16 cellular contexts compared by ENCODE assay signal in the genomic region with DNA sequence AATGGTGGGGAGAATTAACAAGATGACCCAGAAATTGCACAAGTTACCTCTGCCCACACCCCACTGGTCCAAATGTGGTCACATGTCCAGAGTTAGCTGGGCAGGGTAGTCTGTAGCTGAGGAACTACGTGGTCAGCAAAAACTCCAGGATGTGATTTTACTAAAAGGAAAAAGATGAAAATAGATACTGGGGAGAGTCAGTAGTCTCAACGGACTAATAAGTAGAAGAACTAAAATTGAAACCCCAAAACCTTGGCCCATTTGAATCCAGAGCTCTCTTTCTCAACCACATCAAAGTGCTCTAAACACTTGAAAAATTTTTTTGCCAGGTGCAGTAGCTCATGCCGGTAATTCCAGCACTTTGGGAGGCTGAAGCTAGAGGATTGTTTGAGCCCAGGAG.
DNase-seq lines count a peak whose midpoint lies in the region; ATAC-seq and TF ChIP-seq lines count a peak whose summit lies in the region.
"Had no signal": no experiment of that assay in that cellular context is flagged by ENCODE, and none has a peak within 500 bp of the region (broad histone marks: within the 10 kb centered on the region; RNA-seq: fewer than 3 reads in every experiment).

No MANE protein-coding gene starts in this region.

- POLR2A ChIA-PET in WTC11 (lab: Charles Lee), result no interaction called here

- intact Hi-C loops in left cardiac atrium (cut with DNase I), result no loop called here

- DNase-seq in WTC11 (ENCODE audit: low spot score) (no peak), HCEC 1CT (no peak), inferior parietal cortex (ENCODE audit: extremely low spot score) (no peak), left cardiac atrium (no peak)
- DNase-seq: CD4-positive, CD25-positive, alpha-beta regulatory T cell; H9; MG63; NCI-H1092; NCI-H1436; NCI-H187 treated with DMSO at 0.1 percent for 48 hours; NCI-H2107; NK-92 treated with Interleukin-12 subunit alpha and Interleukin-12 subunit beta, amount 100 ng/mL, for 24 hours had no signal

- H3K27me3 Mint-ChIP-seq in WTC11 (ENCODE audit: low read depth), result no peaks in the 10 kb centered on the region
- H3K27me3 Mint-ChIP-seq: IgD-negative memory B cell had no signal

- H4K20me1 ChIP-seq in KMS-11 (ENCODE audit: insufficient read depth), result no peaks in the 10 kb centered on the region

- H3K36me3 Mint-ChIP-seq in WTC11, result no peaks in the 10 kb centered on the region
- H3K36me3 Mint-ChIP-seq: CD4-positive, CD25-positive, alpha-beta regulatory T cell; IgD-negative memory B cell had no signal

- peaks cover 26% of the 10 kb centered on the region for H3K4me1 ChIP-seq in KMS-11 (ENCODE audit: low read depth, poor library complexity, severe bottlenecking)
- H3K4me1 ChIP-seq in parathyroid adenoma, result no peaks in the 10 kb centered on the region

- H3K79me2 ChIP-seq in KMS-11 (ENCODE audit: insufficient read depth, low read depth), result no peaks in the 10 kb centered on the region
- no peaks in the 10 kb centered on the region for H3K79me2 ChIP-seq in parathyroid adenoma

- H3K9me3 Mint-ChIP-seq in WTC11, result peaks cover 9% of the 10 kb centered on the region
- H3K9me3 Mint-ChIP-seq: CD4-positive, CD25-positive, alpha-beta regulatory T cell; IgD-negative memory B cell had no signal

- ATAC-seq in GM19351 (IDR thresholded peaks at IDR 0.05; ENCODE audit: unreplicated experiment), result peak; percentile 54
- no peak for ATAC-seq in WTC11
- no peak for ATAC-seq in left cardiac atrium

- TF ChIP-seq CTCF in KMS-11 (conservative IDR thresholded peaks at IDR 0.05; ENCODE audit: low read depth, low read length), result no peak
- no peak for TF ChIP-seq CTCF in WTC11 (IDR thresholded peaks at IDR 0.05)
- no peak for TF ChIP-seq CTCF in parathyroid adenoma (IDR thresholded peaks at IDR 0.05)

- no peaks in the 10 kb centered on the region for H3K9me3 ChIP-seq in parathyroid adenoma (ENCODE audit: control insufficient read depth, low read length)
- H3K9me3 ChIP-seq: MG63 had no signal

- no peak overlapping the region for H3K4me3 Mint-ChIP-seq in WTC11
- H3K4me3 Mint-ChIP-seq: CD4-positive, CD25-positive, alpha-beta regulatory T cell; H9; IgD-negative memory B cell had no signal

- CTCF ChIA-PET in WTC11 (lab: Charles Lee), result interaction anchor here (1.0 kb wide), 1 partner anchor 100 kb away, joined by 3 read pairs; no protein-coding TSS in a partner anchor

- H3K9ac ChIP-seq in KMS-11, result no peak overlapping the region
- no peak overlapping the region for H3K9ac ChIP-seq in parathyroid adenoma

- no peaks in the 10 kb centered on the region for H3K27me3 ChIP-seq in KMS-11 (ENCODE audit: insufficient read depth, low read depth)
- no peaks in the 10 kb centered on the region for H3K27me3 ChIP-seq in parathyroid adenoma (ENCODE audit: control insufficient read depth, insufficient read depth, low read length)
- H3K27me3 ChIP-seq: MG63 had no signal

- no peaks in the 10 kb centered on the region for H3K36me3 ChIP-seq in KMS-11 (ENCODE audit: insufficient read depth)
- H3K36me3 ChIP-seq in parathyroid adenoma (ENCODE audit: control insufficient read depth, insufficient read depth, low read length), result no peaks in the 10 kb centered on the region
- H3K36me3 ChIP-seq: MG63 had no signal

- H2AFZ ChIP-seq in KMS-11 (ENCODE audit: low read depth) (peak overlapping the region; percentile 27; the same call in 1 of the 2 replicates), parathyroid adenoma (peak overlapping the region; percentile 31)

- peak overlapping the region; percentile 30; the same call in 1 of the 2 replicates for H3K27ac ChIP-seq in KMS-11
- H3K27ac ChIP-seq in parathyroid adenoma, result no peak overlapping the region

- H3K4me2 ChIP-seq in KMS-11, result peak overlapping the region; percentile 41; the same call in 1 of the 2 replicates
- H3K4me2 ChIP-seq in parathyroid adenoma (ENCODE audit: low read length), result no peak overlapping the region

- no peak overlapping the region for H3K4me3 ChIP-seq in KMS-11 (IDR thresholded peaks at IDR 0.05; ENCODE audit: insufficient read depth, low read depth, low read length)
- H3K4me3 ChIP-seq in parathyroid adenoma (ENCODE audit: low read depth, low read length), result no peak overlapping the region
- H3K4me3 ChIP-seq: MG63 had no signal

- no peak overlapping the region for H3K27ac Mint-ChIP-seq in WTC11
- H3K27ac Mint-ChIP-seq: CD4-positive, CD25-positive, alpha-beta regulatory T cell; IgD-negative memory B cell had no signal

- no peaks in the 10 kb centered on the region for H3K4me1 Mint-ChIP-seq in WTC11
- H3K4me1 Mint-ChIP-seq: H9 had no signal

TF ChIP-seq in WTC11, 78 proteins besides CTCF, POLR2A, EP300 and RAD21:
- no peak for TF ChIP-seq HMGA2 (CRISPR knock-in tag; IDR thresholded peaks at IDR 0.05)
- TF ChIP-seq ZNF512 (CRISPR knock-in tag; IDR thresholded peaks at IDR 0.05; ENCODE audit: borderline replicate concordance), result no peak
- TF ChIP-seq, protein P1, sequence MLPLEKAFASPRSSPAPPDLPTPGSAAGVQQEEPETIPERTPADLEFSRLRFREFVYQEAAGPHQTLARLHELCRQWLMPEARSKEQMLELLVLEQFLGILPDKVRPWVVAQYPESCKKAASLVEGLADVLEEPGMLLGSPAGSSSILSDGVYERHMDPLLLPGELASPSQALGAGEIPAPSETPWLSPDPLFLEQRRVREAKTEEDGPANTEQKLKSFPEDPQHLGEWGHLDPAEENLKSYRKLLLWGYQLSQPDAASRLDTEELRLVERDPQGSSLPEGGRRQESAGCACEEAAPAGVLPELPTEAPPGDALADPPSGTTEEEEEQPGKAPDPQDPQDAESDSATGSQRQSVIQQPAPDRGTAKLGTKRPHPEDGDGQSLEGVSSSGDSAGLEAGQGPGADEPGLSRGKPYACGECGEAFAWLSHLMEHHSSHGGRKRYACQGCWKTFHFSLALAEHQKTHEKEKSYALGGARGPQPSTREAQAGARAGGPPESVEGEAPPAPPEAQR (CRISPR knock-in tag; IDR thresholded peaks at IDR 0.05), result no peak
- no peak for TF ChIP-seq NFYB (CRISPR knock-in tag; conservative IDR thresholded peaks at IDR 0.05; ENCODE audit: low read depth)
- no peak for TF ChIP-seq OVOL2 (CRISPR knock-in tag; IDR thresholded peaks at IDR 0.05; ENCODE audit: borderline replicate concordance)
- no peak for TF ChIP-seq NR2C2 (CRISPR knock-in tag; IDR thresholded peaks at IDR 0.05)
- no peak for TF ChIP-seq ESRRA (CRISPR knock-in tag; IDR thresholded peaks at IDR 0.05; ENCODE audit: borderline replicate concordance)
- TF ChIP-seq, protein P2, sequence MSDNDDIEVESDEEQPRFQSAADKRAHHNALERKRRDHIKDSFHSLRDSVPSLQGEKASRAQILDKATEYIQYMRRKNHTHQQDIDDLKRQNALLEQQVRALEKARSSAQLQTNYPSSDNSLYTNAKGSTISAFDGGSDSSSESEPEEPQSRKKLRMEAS (CRISPR knock-in tag; IDR thresholded peaks at IDR 0.05), result no peak
- TF ChIP-seq USF2 (CRISPR knock-in tag; IDR thresholded peaks at IDR 0.05), result 0 out of 2 replicates have a peak, but pooled peaks have one; percentile 20
